Comparison of ENCODE assay signal across 26 cellular contexts in genomic region chr3:140760324-140761075, GRCh38.
"Had no signal": no experiment of that assay in that cellular context is flagged by ENCODE, and none has a peak within 500 bp of the region (broad histone marks: within the 10 kb centered on the region; RNA-seq: fewer than 3 reads in every experiment).

No MANE protein-coding gene starts in this region.

- H3K4me3 ChIP-seq: ascending aorta, body of pancreas, K562 had no signal

- DNase-seq: activated B cell treated with CpG ODN at 0.5 μM for 24 hours; activated CD4-positive, alpha-beta T cell treated with anti-CD3 and anti-CD28 coated beads for 1 hour; activated CD4-positive, alpha-beta T cell treated with anti-CD3 and anti-CD28 coated beads, Interleukin-2, amount 10 ng/mL, durations not matched to agents 24 days and 14 days; activated CD4-positive, alpha-beta T cell treated with anti-CD3 and anti-CD28 coated beads, Interleukin-2, amount 50 U/mL, for 48 hours; activated CD8-positive, alpha-beta memory T cell treated with anti-CD3 and anti-CD28 coated beads, Interleukin-2, amount 10 ng/mL, durations not matched to agents 7 days and 5 days; activated effector memory CD4-positive, alpha-beta T cell treated with Interleukin-2 at 50 U/mL for 16 hours; activated naive CD4-positive, alpha-beta T cell; activated naive CD8-positive, alpha-beta T cell treated with anti-CD3 and anti-CD28 coated beads, Interleukin-2, amount 50 U/mL, for 24 hours; activated T-cell treated with anti-CD3 and anti-CD28 coated beads, Interleukin-2, amount 50 U/mL, for 24 hours; amniotic stem cell; body of pancreas; Kasumi-1; NCI-H1105 treated with DMSO at 0.1 percent for 48 hours; NCI-H1436 treated with DMSO at 0.1 percent for 48 hours; NCI-H187; NCI-H2081; NCI-H446; NCI-H524; SIG-M5; T-cell; T-helper 2 cell; T1000 had no signal

- H3K27me3 Mint-ChIP-seq: activated B cell treated with CpG ODN at 0.5 μM for 24 hours; activated CD4-positive, alpha-beta T cell treated with anti-CD3 and anti-CD28 coated beads, Interleukin-2, amount 10 ng/mL, durations not matched to agents 24 days and 14 days had no signal

- H3K36me3 Mint-ChIP-seq: activated CD8-positive, alpha-beta memory T cell treated with anti-CD3 and anti-CD28 coated beads, Interleukin-2, amount 10 ng/mL, durations not matched to agents 7 days and 5 days; activated naive CD4-positive, alpha-beta T cell treated with anti-CD3 and anti-CD28 coated beads, Interleukin-2, amount 50 U/mL, for 24 hours; T-cell had no signal

- H3K27me3 ChIP-seq: ascending aorta, body of pancreas had no signal

- H3K36me3 ChIP-seq: ascending aorta had no signal

- H3K27ac Mint-ChIP-seq: activated B cell treated with CpG ODN at 0.5 μM for 24 hours; activated CD4-positive, alpha-beta T cell treated with anti-CD3 and anti-CD28 coated beads, Interleukin-2, amount 10 ng/mL, durations not matched to agents 24 days and 14 days; activated CD8-positive, alpha-beta memory T cell treated with anti-CD3 and anti-CD28 coated beads, Interleukin-2, amount 10 ng/mL, durations not matched to agents 7 days and 5 days; activated naive CD4-positive, alpha-beta T cell treated with anti-CD3 and anti-CD28 coated beads, Interleukin-2, amount 50 U/mL, for 24 hours; activated naive CD8-positive, alpha-beta T cell treated with anti-CD3 and anti-CD28 coated beads, Interleukin-2, amount 50 U/mL, for 24 hours; activated T-cell treated with anti-CD3 and anti-CD28 coated beads, Interleukin-2, amount 50 U/mL, for 24 hours; activated T-helper 1 cell treated with anti-CD3 and anti-CD28 coated beads, Interleukin-12 subunit alpha, Interleukin-12 subunit beta, Interleukin-2, Interleukin-4 antibody, amounts not matched to agents 30 ng/mL and 10 ng/mL and 1 ng/mL, durations not matched to agents 14 hours and 24 hours and 36 hours; T-cell had no signal

- ATAC-seq: activated CD8-positive, alpha-beta memory T cell treated with anti-CD3 and anti-CD28 coated beads, Interleukin-2, amount 10 ng/mL, durations not matched to agents 7 days and 5 days; activated naive CD8-positive, alpha-beta T cell treated with anti-CD3 and anti-CD28 coated beads, Interleukin-2, amount 50 U/mL, for 24 hours; body of pancreas; K562; T-cell had no signal

- H3K9me3 Mint-ChIP-seq: activated CD4-positive, alpha-beta T cell treated with anti-CD3 and anti-CD28 coated beads, Interleukin-2, amount 10 ng/mL, durations not matched to agents 24 days and 14 days; activated naive CD4-positive, alpha-beta T cell treated with anti-CD3 and anti-CD28 coated beads, Interleukin-2, amount 50 U/mL, for 24 hours; activated naive CD8-positive, alpha-beta T cell treated with anti-CD3 and anti-CD28 coated beads, Interleukin-2, amount 50 U/mL, for 24 hours; activated T-cell treated with anti-CD3 and anti-CD28 coated beads, Interleukin-2, amount 50 U/mL, for 24 hours; activated T-helper 1 cell treated with anti-CD3 and anti-CD28 coated beads, Interleukin-12 subunit alpha, Interleukin-12 subunit beta, Interleukin-2, Interleukin-4 antibody, amounts not matched to agents 30 ng/mL and 10 ng/mL and 1 ng/mL, durations not matched to agents 14 hours and 24 hours and 36 hours; T-cell had no signal

- H3K9me3 ChIP-seq: ascending aorta, body of pancreas had no signal

- H3K4me1 Mint-ChIP-seq: activated naive CD4-positive, alpha-beta T cell treated with anti-CD3 and anti-CD28 coated beads, Interleukin-2, amount 50 U/mL, for 24 hours had no signal

- H3K4me3 Mint-ChIP-seq: activated B cell treated with CpG ODN at 0.5 μM for 24 hours; activated CD4-positive, alpha-beta T cell treated with anti-CD3 and anti-CD28 coated beads, Interleukin-2, amount 10 ng/mL, durations not matched to agents 24 days and 14 days; activated CD8-positive, alpha-beta memory T cell treated with anti-CD3 and anti-CD28 coated beads, Interleukin-2, amount 10 ng/mL, durations not matched to agents 7 days and 5 days; activated naive CD4-positive, alpha-beta T cell treated with anti-CD3 and anti-CD28 coated beads, Interleukin-2, amount 50 U/mL, for 24 hours; activated naive CD8-positive, alpha-beta T cell treated with anti-CD3 and anti-CD28 coated beads, Interleukin-2, amount 50 U/mL, for 24 hours; activated T-cell treated with anti-CD3 and anti-CD28 coated beads, Interleukin-2, amount 50 U/mL, for 24 hours; activated T-helper 1 cell treated with anti-CD3 and anti-CD28 coated beads, Interleukin-12 subunit alpha, Interleukin-12 subunit beta, Interleukin-2, Interleukin-4 antibody, amounts not matched to agents 30 ng/mL and 10 ng/mL and 1 ng/mL, durations not matched to agents 14 hours and 24 hours and 36 hours; T-cell had no signal

- H3K27ac ChIP-seq: ascending aorta, body of pancreas had no signal

- H3K4me1 ChIP-seq: ascending aorta, body of pancreas had no signal
